Comparison of ENCODE assay signal across 8 cellular contexts in genomic region chr2:225002039-225002655, GRCh38. TPM values are rescaled to one million over a fixed set of nuclear protein-coding genes. Genes with fewer than 3 reads are reported as not detected.
DNase-seq lines count a peak whose midpoint lies in the region; ATAC-seq, FAIRE-seq and TF ChIP-seq lines count a peak whose summit lies in the region.

No MANE protein-coding gene starts in this region.

- FAIRE-seq in GM12878 (lab: Jason Lieb, UNC), result peak; percentile 85
- FAIRE-seq in kidney (lab: Jason Lieb, UNC), result no peak

- H3K27ac ChIP-seq in GM12878 (ENCODE audit: control insufficient read depth, insufficient read depth) (no peak overlapping the region), kidney (ENCODE audit: low read depth in 2 of 2, low read length in 2 of 2) (peak overlapping the region in 1 of 2 donors; percentile 2)

- CTCF ChIA-PET in GM10248 (lab: Yijun Ruan, JAX), result interaction anchor here (0.6 to 7.5 kb wide), 43 partner anchors 10 to 694 kb away, joined by 3 to 113 read pairs (median 5); no protein-coding TSS in a partner anchor
- CTCF ChIA-PET in GM12878 (lab: Yijun Ruan, JAX), result interaction anchor here (0.6 to 10.1 kb wide), 59 partner anchors 8 to 660 kb away, joined by 3 to 118 read pairs (median 5); partner anchors contain the start of gene DOCK10

- TF ChIP-seq POLR2A in GM12878 (IDR thresholded peaks at IDR 0.05; ENCODE audit: low read depth, low read length), result no peak

- intact Hi-C loops in GM12878 (cut with micrococcal nuclease; ENCODE audit: unreplicated experiment) (loop anchor here (1.0 to 10.0 kb wide), 5 partner anchors 71 to 658 kb away; no protein-coding TSS in a partner anchor), kidney (cut with DNase I) (no loop called here)

- RAD21 ChIA-PET in GM12878 (lab: Charles Lee; ENCODE audit: unreplicated experiment), result interaction anchor here (0.8 to 6.1 kb wide), 26 partner anchors 8 to 659 kb away, joined by 3 to 47 read pairs (median 4); partner anchors contain the start of gene DOCK10

- no peak overlapping the region for H3K4me3 ChIP-seq in Loucy (ENCODE audit: low read length, poor library complexity, severe bottlenecking)
- no peak overlapping the region for H3K4me3 ChIP-seq in GM12878
- H3K4me3 ChIP-seq in kidney (ENCODE audit: low read length in 2 of 2), result no peak overlapping the region

- TF ChIP-seq CTCF in GM10248 (IDR thresholded peaks at IDR 0.05; ENCODE audit: control extremely low read depth, extremely low read depth, low read depth, missing control alignments) (peak; percentile 79), Loucy (conservative IDR thresholded peaks at IDR 0.05; ENCODE audit: low read length) (peak; percentile 79), GM12878 (IDR thresholded peaks at IDR 0.05 in 2 of 3, conservative IDR thresholded peaks at IDR 0.05 in 1 of 3; ENCODE audit: control insufficient read depth in 2 of 3, extremely low read depth in 1 of 3, insufficient read depth in 1 of 3, low read depth in 3 of 3, low read length in 3 of 3) (peak; percentile 76 to 83 (median 77)), kidney (IDR thresholded peaks at IDR 0.05; ENCODE audit: borderline replicate concordance, extremely low read depth, insufficient read depth) (peak; percentile 81)

- H3K36me3 ChIP-seq in Loucy (ENCODE audit: insufficient read depth, low read length), result no peaks in the 10 kb centered on the region
- H3K36me3 ChIP-seq in GM12878 (ENCODE audit: control insufficient read depth in 2 of 2, insufficient read depth in 2 of 2, low read length in 1 of 2), result no peaks in the 10 kb centered on the region; a peak in 3 of 4 replicates
- H3K36me3 ChIP-seq in kidney (ENCODE audit: control insufficient read depth in 1 of 2, insufficient read depth in 2 of 2, low read length in 2 of 2), result no peaks in the 10 kb centered on the region

- H4K20me1 ChIP-seq in Loucy (ENCODE audit: insufficient read depth, low read length, poor library complexity, severe bottlenecking), result peaks cover 3% of the 10 kb centered on the region
- no peaks in the 10 kb centered on the region for H4K20me1 ChIP-seq in GM12878 (ENCODE audit: control insufficient read depth, insufficient read depth)

- no peak for TF ChIP-seq EP300 in GM12878 (IDR thresholded peaks at IDR 0.05; ENCODE audit: borderline replicate concordance in 1 of 2, control insufficient read depth in 1 of 2, low read depth in 2 of 2, low read length in 2 of 2)

- H3K4me2 ChIP-seq in Loucy (ENCODE audit: low read depth, low read length, poor library complexity, severe bottlenecking), result peak overlapping the region; percentile 11
- peak overlapping the region; percentile 17; the same call in 1 of the 2 replicates for H3K4me2 ChIP-seq in GM12878 (ENCODE audit: control insufficient read depth, insufficient read depth)

- DNase-seq in GM10248 (ENCODE audit: extremely low spot score) (peak; percentile 57), T follicular helper cell (ENCODE audit: low read depth) (peak; percentile 49), GM12878 (ENCODE audit: low read depth, low spot score) (peak; percentile 60), kidney (no peak), HK-2 (ENCODE audit: unreplicated experiment) (no peak)
- DNase-seq in stimulated activated CD4-positive, alpha-beta T cell treated with anti-CD3 and anti-CD28 coated beads, TNF-alpha, amount 100 ng/mL, for 24 hours (ENCODE audit: low read depth in 3 of 3), result peak; percentile 28 to 66 (median 42)

- H2AFZ ChIP-seq in Loucy (ENCODE audit: low read length), result no peak overlapping the region; the same call in 1 of the 2 replicates
- H2AFZ ChIP-seq in GM12878 (ENCODE audit: control insufficient read depth, low read depth, low read length), result peak overlapping the region; percentile 46

- in situ Hi-C loops in GM12878 (cut with MboI), result loop anchor here (5.0 to 25.0 kb wide), 3 partner anchors 70 to 663 kb away; no protein-coding TSS in a partner anchor

- SMC1A ChIA-PET in GM12878 (lab: Charles Lee; ENCODE audit: uncharacterized antibody, unreplicated experiment), result interaction anchor here (0.6 to 4.7 kb wide), 55 partner anchors 9 to 659 kb away, joined by 3 to 45 read pairs (median 4); partner anchors contain the start of gene DOCK10

- H3K79me2 ChIP-seq in Loucy (ENCODE audit: insufficient read depth, low read length) (peaks cover 39% of the 10 kb centered on the region; the same call in 1 of the 2 replicates), GM12878 (ENCODE audit: control insufficient read depth, insufficient read depth, low read length) (peaks cover 42% of the 10 kb centered on the region)

- no peaks in the 10 kb centered on the region for H3K9me2 ChIP-seq in Loucy (replicated peaks; ENCODE audit: low read depth, low read length)

- H3K9me3 ChIP-seq in Loucy (ENCODE audit: insufficient read depth, low read depth, low read length), result no peaks in the 10 kb centered on the region
- H3K9me3 ChIP-seq in GM12878 (replicated peaks; ENCODE audit: control insufficient read depth, insufficient read depth, low read length), result no peaks in the 10 kb centered on the region
- no peaks in the 10 kb centered on the region for H3K9me3 ChIP-seq in kidney (ENCODE audit: control insufficient read depth in 1 of 2, low read length in 2 of 2)

- TF ChIP-seq RAD21 in GM12878 (IDR thresholded peaks at IDR 0.05; ENCODE audit: insufficient read depth, low read depth, low read length), result peak; percentile 95

- no peaks in the 10 kb centered on the region for H3F3A ChIP-seq in Loucy (ENCODE audit: low read depth)

- H3K4me1 ChIP-seq in Loucy (ENCODE audit: insufficient read depth, low read length, poor library complexity, severe bottlenecking) (peaks cover 27% of the 10 kb centered on the region), GM12878 (ENCODE audit: control insufficient read depth, insufficient read depth, low read length) (peaks cover 13% of the 10 kb centered on the region; the same call in 1 of the 2 replicates), kidney (ENCODE audit: control insufficient read depth in 1 of 2, insufficient read depth in 1 of 2, low read depth in 1 of 2, low read length in 2 of 2) (peaks cover 0 to 3% of the 10 kb centered on the region in 2 donors)

- H3K9ac ChIP-seq in Loucy (ENCODE audit: low read depth, low read length, poor library complexity, severe bottlenecking) (no peak overlapping the region), GM12878 (ENCODE audit: control insufficient read depth, insufficient read depth, low read length) (no peak overlapping the region), kidney (ENCODE audit: low read length in 2 of 2) (no peak overlapping the region)

- WGBS in GM12878 (ENCODE audit: insufficient coverage, insufficient replicate concordance, low lambda C conversion rate, missing lambda C conversion rate), result 35% methylated on average over 6 of the region's 6 CpGs

- peak; percentile 55 for ATAC-seq in GM21825 (IDR thresholded peaks at IDR 0.05; ENCODE audit: unreplicated experiment)
- peak; percentile 85 for ATAC-seq in GM12878

- H3K27me3 ChIP-seq in Loucy (ENCODE audit: insufficient read depth, low read length, poor library complexity, severe bottlenecking) (no peaks in the 10 kb centered on the region), GM12878 (replicated peaks in 1 of 2; ENCODE audit: control insufficient read depth in 2 of 2, insufficient read depth in 2 of 2, low read length in 1 of 2) (no peaks in the 10 kb centered on the region)

- BruUV-seq in GM12878 (replicated peaks; lab: Mats Ljungman, UMichigan), result no TSS peak

- POLR2A ChIA-PET in GM10248 (lab: Yijun Ruan, JAX), result interaction anchor here (0.6 kb wide), 1 partner anchor 1853 kb away, joined by 3 read pairs; no protein-coding TSS in a partner anchor
- POLR2A ChIA-PET in GM12878 (lab: Charles Lee), result no interaction called here

TF ChIP-seq in GM12878, 131 proteins besides CTCF, POLR2A, EP300 and RAD21 (continues in another document):
- TF ChIP-seq ZNF24 (IDR thresholded peaks at IDR 0.05), result peak; percentile 91
- TF ChIP-seq CHD4 (IDR thresholded peaks at IDR 0.05), result no peak
- TF ChIP-seq SMC3 (IDR thresholded peaks at IDR 0.05; ENCODE audit: borderline replicate concordance, low read length), result peak; percentile 90
- no peak for TF ChIP-seq NR2F1 (conservative IDR thresholded peaks at IDR 0.05)
- TF ChIP-seq, protein P1, sequence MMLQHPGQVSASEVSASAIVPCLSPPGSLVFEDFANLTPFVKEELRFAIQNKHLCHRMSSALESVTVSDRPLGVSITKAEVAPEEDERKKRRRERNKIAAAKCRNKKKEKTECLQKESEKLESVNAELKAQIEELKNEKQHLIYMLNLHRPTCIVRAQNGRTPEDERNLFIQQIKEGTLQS (IDR thresholded peaks at IDR 0.05; ENCODE audit: borderline replicate concordance, extremely low read depth, low read depth, low read length), result no peak
- TF ChIP-seq FOXK2 (IDR thresholded peaks at IDR 0.05), result 0 out of 2 replicates have a peak, but pooled peaks have one; percentile 40
- peak; percentile 49; the same call in 1 of the 2 replicates for TF ChIP-seq FOXM1 (IDR thresholded peaks at IDR 0.05; ENCODE audit: low read depth, low read length)

RNA-seq across cellular contexts. Expression of gene DOCK10, which starts 40.1 kb away (rescaled TPM):
- 386 and 419 TPM in 2 replicates for total RNA-seq in GM12878 (2013; cell fraction: nucleolus; rRNA removed)
- total RNA-seq in GM12878 (2014; rRNA removed) (91.7 and 97.4 TPM in 2 replicates), GM12878 (2014; rRNA removed; fragmentation: Illumina TruSeq; extraction: Trizol) (104 and 105 TPM in 2 replicates), GM12878 (2021) (81.5 and 90.8 TPM in 2 replicates), kidney (33.8 TPM)
- polyA plus RNA-seq in GM12878 (2011; ENCODE audit: low read depth), result 21.0 TPM
- polyA plus RNA-seq in GM12878 (2011; rRNA removed) (120 and 130 TPM in 2 replicates), GM12878 (2014; fragmentation: Illumina TruSeq; extraction: Trizol) (81.5 and 109 TPM in 2 replicates), GM12878 (2014; fragmentation: Nextera tagmentation; extraction: Ambion mirVana) (10 to 100 TPM; 16.9 to 17.8 TPM), GM12878 (2014; rRNA removed) (73.2 and 80.1 TPM in 2 replicates), GM12878 (2016; fragmentation: Nextera tagmentation; extraction: Ambion mirVana) (10 to 100 TPM; 31.0 to 37.5 TPM), kidney (ENCODE audit: insufficient read depth, low read depth, low replicate concordance) (2.1 TPM)
- 58.3 and 79.4 TPM in 2 replicates for polyA plus RNA-seq in GM12878 (2011; cell fraction: cytosol; rRNA removed)
- polyA plus RNA-seq in GM12878 (2011; cell fraction: nucleus; rRNA removed), result 189 and 242 TPM in 2 replicates
- polyA plus RNA-seq in GM12878 (2012), result 32.8 and 44.7 TPM in 2 replicates
- 237 and 253 TPM in 2 replicates for polyA minus RNA-seq in GM12878 (2011; rRNA and poly(A)+ RNA removed)
- polyA minus RNA-seq in GM12878 (2011; cell fraction: cytosol; rRNA and poly(A)+ RNA removed), result 44.0 and 57.5 TPM in 2 replicates
- polyA minus RNA-seq in GM12878 (2011; cell fraction: nucleus; rRNA and poly(A)+ RNA removed), result 159 and 286 TPM in 2 replicates

Comparison
In these comparisons a context has a peak if more than half of its experiments do, and no peak if none do; other contexts are left out.
1. DNase-seq: peak in GM10248 (single experiment), T follicular helper cell (single experiment), GM12878 (single experiment) and stimulated activated CD4-positive, alpha-beta T cell treated with anti-CD3 and anti-CD28 coated beads, TNF-alpha, amount 100 ng/mL, for 24 hours (3 of 3); none in kidney (single experiment) and HK-2 (single experiment).
2. Peak in every context shown above with its lines, with median percentiles within 50 percentile points of each other: CTCF ChIP-seq.